Comparison of ENCODE assay signal across 8 cellular contexts in the genomic region with DNA sequence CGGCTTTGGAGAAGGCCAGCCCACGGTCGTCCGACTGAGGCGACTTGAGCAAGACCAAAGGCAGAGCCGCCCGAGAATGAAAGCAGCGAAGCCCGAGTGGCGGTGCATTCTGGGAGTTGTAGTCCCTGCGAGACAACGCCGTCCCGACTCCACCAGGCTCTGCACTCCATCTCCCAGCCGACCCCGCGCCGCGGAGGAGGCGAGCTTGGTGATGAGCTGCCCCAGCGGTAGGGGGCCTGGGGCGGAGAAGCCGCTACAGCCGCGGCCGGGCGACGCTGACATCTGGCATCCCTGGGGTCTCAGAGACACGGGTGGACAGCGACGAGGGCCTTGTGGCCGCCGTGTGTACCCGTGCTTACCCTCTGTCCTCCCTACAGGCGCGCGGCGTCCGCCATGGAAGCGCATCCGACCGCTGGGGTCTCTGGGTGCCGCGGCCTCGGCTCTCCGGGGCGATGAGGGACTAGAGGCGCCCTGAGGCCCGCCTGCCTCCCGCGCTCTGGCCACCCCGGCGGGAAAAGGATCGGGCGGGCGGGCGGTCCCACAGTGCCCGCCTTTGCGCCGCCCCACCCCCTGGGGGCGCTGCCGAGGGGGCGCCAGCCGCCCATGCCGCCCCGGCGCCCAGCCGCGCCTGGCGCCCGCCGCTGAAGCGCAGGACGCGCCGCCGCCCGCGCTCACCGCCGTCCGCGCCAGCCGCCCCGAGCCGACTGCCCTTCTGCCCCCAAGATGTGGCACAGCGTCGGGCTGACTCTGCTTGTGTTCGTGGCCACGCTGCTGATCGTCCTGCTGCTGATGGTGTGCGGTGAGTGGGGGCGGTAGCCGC. TPM values are rescaled to one million over a fixed set of nuclear protein-coding genes. Genes with fewer than 3 reads are reported as not detected.
DNase-seq lines count a peak whose midpoint lies in the region; ATAC-seq and TF ChIP-seq lines count a peak whose summit lies in the region.

A gene (plus strand): TSS at position 244 of the 820 bp plus-strand sequence. CDS start 480 bp downstream, at position 724.

- no peaks in the 10 kb centered on the region for H3K27me3 Mint-ChIP-seq in T-helper 1 cell treated with Interleukin-12 subunit alpha and Interleukin-12 subunit beta and Interleukin-4 antibody, amounts not matched to agents 30 μg/mL and 1 μg/mL, for 36 hours (ENCODE audit: low read depth)
- H3K27me3 Mint-ChIP-seq in progenitor cell of endocrine pancreas = no peaks in the 10 kb centered on the region

- WGBS in urinary bladder = under 1% methylated on average over 94 of the region's 94 CpGs

- peaks cover 21% of the 10 kb centered on the region for H3K4me1 Mint-ChIP-seq in T-helper 1 cell treated with Interleukin-12 subunit alpha and Interleukin-12 subunit beta and Interleukin-4 antibody, amounts not matched to agents 30 μg/mL and 1 μg/mL, for 36 hours (ENCODE audit: low read depth)
- H3K4me1 Mint-ChIP-seq in progenitor cell of endocrine pancreas (ENCODE audit: low read depth) = peaks cover 18% of the 10 kb centered on the region

- H3K36me3 Mint-ChIP-seq in T-helper 1 cell treated with Interleukin-12 subunit alpha and Interleukin-12 subunit beta and Interleukin-4 antibody, amounts not matched to agents 30 μg/mL and 1 μg/mL, for 36 hours (ENCODE audit: low read depth) = peaks cover 2% of the 10 kb centered on the region
- peaks cover 2% of the 10 kb centered on the region for H3K36me3 Mint-ChIP-seq in progenitor cell of endocrine pancreas (ENCODE audit: insufficient read depth)

- no peaks in the 10 kb centered on the region for H3K36me3 ChIP-seq in urinary bladder (ENCODE audit: insufficient read depth)

- DNase-seq in NCI-H1694 (lab: John Stamatoyannopoulos, UW) (peak; percentile 94), amniotic stem cell (lab: John Stamatoyannopoulos, UW) (peak; percentile 94), left cardiac atrium (peak; percentile 98), progenitor cell of endocrine pancreas (ENCODE audit: low spot score, unreplicated experiment) (peak; percentile 96)

- H3K27ac ChIP-seq in urinary bladder (ENCODE audit: low read depth) = peak within 1 kb of the TSS; percentile 99

- H3K9me3 Mint-ChIP-seq in T-helper 1 cell treated with Interleukin-12 subunit alpha and Interleukin-12 subunit beta and Interleukin-4 antibody, amounts not matched to agents 30 μg/mL and 1 μg/mL, for 36 hours = no peaks in the 10 kb centered on the region
- no peaks in the 10 kb centered on the region for H3K9me3 Mint-ChIP-seq in progenitor cell of endocrine pancreas (ENCODE audit: low read depth)

- peak; percentile 75 for TF ChIP-seq POLR2A in GM15510 (IDR thresholded peaks at IDR 0.05; ENCODE audit: borderline replicate concordance, extremely low read depth, insufficient read length)

- ATAC-seq in HG02885 (IDR thresholded peaks at IDR 0.05; ENCODE audit: poor library complexity, unreplicated experiment) (peak; percentile 91), left cardiac atrium (peak; percentile 99)

- H3K4me1 ChIP-seq in urinary bladder (ENCODE audit: insufficient read depth) = peaks cover 1% of the 10 kb centered on the region

- peak within 1 kb of the TSS; percentile 94 for H3K4me3 ChIP-seq in urinary bladder (ENCODE audit: low read depth, low read length)

- peak; percentile 60 for TF ChIP-seq CTCF in progenitor cell of endocrine pancreas (IDR thresholded peaks at IDR 0.05; ENCODE audit: unreplicated experiment)

- intact Hi-C loops in left cardiac atrium (cut with DNase I) = no loop called here

- peak within 1 kb of the TSS; percentile 94 for H3K4me3 Mint-ChIP-seq in T-helper 1 cell treated with Interleukin-12 subunit alpha and Interleukin-12 subunit beta and Interleukin-4 antibody, amounts not matched to agents 30 μg/mL and 1 μg/mL, for 36 hours
- peak within 1 kb of the TSS; percentile 83 for H3K4me3 Mint-ChIP-seq in progenitor cell of endocrine pancreas (ENCODE audit: low read depth)

- peak within 1 kb of the TSS; percentile 96 for H3K27ac Mint-ChIP-seq in T-helper 1 cell treated with Interleukin-12 subunit alpha and Interleukin-12 subunit beta and Interleukin-4 antibody, amounts not matched to agents 30 μg/mL and 1 μg/mL, for 36 hours
- peak within 1 kb of the TSS; percentile 98 for H3K27ac Mint-ChIP-seq in progenitor cell of endocrine pancreas

RNA-seq across cellular contexts. Expression of the gene that starts here (rescaled TPM):
- total RNA-seq in left cardiac atrium (10 to 100 TPM; 10.9 to 11.3 TPM), progenitor cell of endocrine pancreas (10.5 and 11.5 TPM in 2 replicates), urinary bladder (28.4 TPM)
- polyA plus RNA-seq in urinary bladder = 7.5 TPM

Comparison
In these comparisons a context has a peak if more than half of its experiments do, and no peak if none do; other contexts are left out.
1. Peak in every context shown above with its lines: DNase-seq, ATAC-seq, H3K4me3 ChIP-seq and H3K27ac ChIP-seq.